In genomic region chr3:44439499-44440295, GRCh38 we compare ENCODE assay signal across 8 cellular contexts. TPM values are rescaled to one million over a fixed set of nuclear protein-coding genes. Genes with fewer than 3 reads are reported as not detected.
DNase-seq lines count a peak whose midpoint lies in the region; TF ChIP-seq lines count a peak whose summit lies in the region.

No MANE protein-coding gene starts in this region.

- intact Hi-C loops in activated CD4-positive, alpha-beta memory T cell treated with anti-CD3 and anti-CD28 coated beads for 36 hours (cut with micrococcal nuclease) = loop anchor here (1.0 to 2.0 kb wide), 4 partner anchors 29 to 101 kb away; partner anchors contain the start of genes TCAIM and ZNF445

- peak; percentile 63 for DNase-seq in NK-92 treated with Interleukin-12 subunit alpha and Interleukin-12 subunit beta, amount 100 ng/mL, for 24 hours (lab: John Stamatoyannopoulos, UW)
- DNase-seq in NK-92 (lab: John Stamatoyannopoulos, UW; ENCODE audit: unreplicated experiment) = no peak
- DNase-seq in HT1080 (ENCODE audit: low read depth) = peak; percentile 48
- DNase-seq in activated CD4-positive, alpha-beta memory T cell treated with anti-CD3 and anti-CD28 coated beads for 36 hours = peak; percentile 91
- DNase-seq in erythroblast (lab: John Stamatoyannopoulos, UW) = peak; percentile 88 to 94
- DNase-seq in osteoblast (ENCODE audit: insufficient read length, low spot score, missing footprints) = no peak
- no peak for DNase-seq in SHP77 (lab: John Stamatoyannopoulos, UW)

- POLR2A ChIA-PET in activated CD4-positive, alpha-beta memory T cell treated with anti-CD3 and anti-CD28 coated beads for 36 hours (lab: Charles Lee) = interaction anchor here (1.0 to 1.7 kb wide), 4 partner anchors 29 to 102 kb away, joined by 3 to 9 read pairs (median 5); partner anchors contain the start of gene TCAIM

- peak overlapping the region; percentile 59 for H2AFZ ChIP-seq in osteoblast (ENCODE audit: low read length)

- H3K9me3 Mint-ChIP-seq in activated CD4-positive, alpha-beta memory T cell treated with anti-CD3 and anti-CD28 coated beads for 36 hours = no peaks in the 10 kb centered on the region

- peaks cover 9% of the 10 kb centered on the region for H3K36me3 ChIP-seq in osteoblast (ENCODE audit: insufficient read depth, low read length)

- H3K4me2 ChIP-seq in osteoblast (ENCODE audit: insufficient read depth, low read length) = peak overlapping the region; percentile 83

- peaks cover 20% of the 10 kb centered on the region for H3K4me1 ChIP-seq in osteoblast (ENCODE audit: insufficient read depth, low read length)

- peaks cover 16% of the 10 kb centered on the region for H3K36me3 Mint-ChIP-seq in activated CD4-positive, alpha-beta memory T cell treated with anti-CD3 and anti-CD28 coated beads for 36 hours

- H3K27ac Mint-ChIP-seq in activated CD4-positive, alpha-beta memory T cell treated with anti-CD3 and anti-CD28 coated beads for 36 hours = peak overlapping the region; percentile 90

- H3K27ac ChIP-seq in osteoblast (ENCODE audit: low read depth, low read length) (peak overlapping the region; percentile 89), temporal lobe (ENCODE audit: low read depth, low read length) (peak overlapping the region; percentile 64)

- H3K9me3 ChIP-seq in osteoblast (ENCODE audit: low read depth, low read length) = no peaks in the 10 kb centered on the region

- H3K27me3 Mint-ChIP-seq in activated CD4-positive, alpha-beta memory T cell treated with anti-CD3 and anti-CD28 coated beads for 36 hours = no peaks in the 10 kb centered on the region

- no peaks in the 10 kb centered on the region for H4K20me1 ChIP-seq in osteoblast (ENCODE audit: insufficient read depth, low read length)

- peak; percentile 97 for TF ChIP-seq POLR2A in erythroblast (IDR thresholded peaks at IDR 0.05; ENCODE audit: low read length)

- CTCF ChIA-PET in activated CD4-positive, alpha-beta memory T cell treated with anti-CD3 and anti-CD28 coated beads for 36 hours (lab: Charles Lee) = interaction anchor here (0.6 to 1.4 kb wide), 5 partner anchors 38 to 116 kb away, joined by 3 to 4 read pairs (median 3); partner anchors contain the start of gene ZNF445

- H3K27me3 ChIP-seq in osteoblast (ENCODE audit: insufficient read depth, low read length) = no peaks in the 10 kb centered on the region

- H3K4me3 ChIP-seq in osteoblast (ENCODE audit: insufficient read depth, low read length) = peak overlapping the region; percentile 45

- peaks cover 47% of the 10 kb centered on the region for H3K4me1 Mint-ChIP-seq in activated CD4-positive, alpha-beta memory T cell treated with anti-CD3 and anti-CD28 coated beads for 36 hours (ENCODE audit: low read depth)

- H3K4me3 Mint-ChIP-seq in activated CD4-positive, alpha-beta memory T cell treated with anti-CD3 and anti-CD28 coated beads for 36 hours = peak overlapping the region; percentile 25

- no peak for TF ChIP-seq CTCF in osteoblast (IDR thresholded peaks at IDR 0.05; ENCODE audit: extremely low read depth, low read depth, low read length)

- H3K79me2 ChIP-seq in osteoblast (ENCODE audit: insufficient read depth, low read length) = no peaks in the 10 kb centered on the region

RNA-seq across cellular contexts. Expression of gene ZNF445, which starts 37.8 kb away (rescaled TPM):
- total RNA-seq in HT1080 (2014; rRNA removed; shearing (Covaris generic)) = 5.2 and 5.9 TPM in 2 replicates
- polyA plus RNA-seq in HT1080 (2015; cell fraction: cytosol; rRNA removed) = 3.6 and 4.8 TPM in 2 replicates
- 12.5 and 14.7 TPM in 2 replicates for polyA plus RNA-seq in HT1080 (2015; cell fraction: nucleus; rRNA removed)
- 10 to 100 TPM; 16.6 to 18.7 TPM for total RNA-seq in activated CD4-positive, alpha-beta memory T cell treated with anti-CD3 and anti-CD28 coated beads for 36 hours
- total RNA-seq in osteoblast = 9.8 and 11.5 TPM in 2 replicates
- 41.6 TPM for total RNA-seq in temporal lobe

Comparison
In these comparisons a context has a peak if more than half of its experiments do, and no peak if none do; other contexts are left out.
1. DNase-seq: peak in NK-92 treated with Interleukin-12 subunit alpha and Interleukin-12 subunit beta, amount 100 ng/mL, for 24 hours (single experiment), HT1080 (single experiment), activated CD4-positive, alpha-beta memory T cell treated with anti-CD3 and anti-CD28 coated beads for 36 hours (single experiment) and erythroblast (2 of 2); none in NK-92 (single experiment), osteoblast (single experiment) and SHP77 (0 of 2).